ENCODE assay signal across 7 cellular contexts in genomic region chr5:62322484-62322883, GRCh38.
"Had no signal": no experiment of that assay in that cellular context is flagged by ENCODE, and none has a peak within 500 bp of the region (broad histone marks: within the 10 kb centered on the region; RNA-seq: fewer than 3 reads in every experiment).

No MANE protein-coding gene starts in this region.

- H3K27ac ChIP-seq: HL-60 had no signal

- ATAC-seq: K562 had no signal

- H3K9me3 Mint-ChIP-seq: IgD-negative memory B cell had no signal

- H3K4me3 ChIP-seq: K562 had no signal

- FAIRE-seq: HTR-8/SVneo, K562 had no signal

- H3K27me3 Mint-ChIP-seq: IgD-negative memory B cell had no signal

- H3K27ac Mint-ChIP-seq: IgD-negative memory B cell had no signal

- DNase-seq: IMR-90, KBM-7, KG1 had no signal
